Comparison of ENCODE assay signal across 9 cellular contexts in the genomic region with DNA sequence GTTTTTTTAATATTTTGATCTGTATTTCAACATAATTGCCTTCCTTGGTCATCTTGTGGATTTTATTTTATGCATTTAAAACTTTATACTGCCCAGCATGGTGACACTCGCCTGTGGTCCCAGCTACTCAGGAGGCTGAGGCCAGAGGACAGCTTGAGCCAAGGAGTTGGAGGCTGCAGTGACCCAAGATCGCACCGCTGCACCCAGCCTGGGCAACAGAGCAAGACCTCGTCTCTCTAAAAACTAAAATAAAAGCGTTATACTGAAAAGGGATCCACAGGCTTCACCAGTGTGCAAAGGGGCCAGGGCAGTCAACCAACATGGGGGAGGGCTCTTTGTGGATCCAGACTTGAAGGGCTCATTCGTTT. TPM values are rescaled to one million over a fixed set of nuclear protein-coding genes. Genes with fewer than 3 reads are reported as not detected.
A peak's percentile ranks its signal among the peaks of the same experiment; 100 is the strongest.
DNase-seq lines count a peak whose midpoint lies in the region; ATAC-seq and TF ChIP-seq lines count a peak whose summit lies in the region.
"Had no signal": no experiment of that assay in that cellular context is flagged by ENCODE, and none has a peak within 500 bp of the region (broad histone marks: within the 10 kb centered on the region; RNA-seq: fewer than 3 reads in every experiment).

No MANE protein-coding gene starts in this region.

- H3K9me3 ChIP-seq in cardiac muscle cell (ENCODE audit: low read depth) (no peaks in the 10 kb centered on the region), duodenal mucosa (ENCODE audit: control insufficient read depth in 1 of 2, low read length in 2 of 2) (no peaks in the 10 kb centered on the region), muscle layer of duodenum (ENCODE audit: control insufficient read depth in 1 of 2, low read length in 2 of 2) (no peaks in the 10 kb centered on the region), upper lobe of right lung (no peaks in the 10 kb centered on the region)

- no peak for ATAC-seq in left cardiac atrium
- no peak for ATAC-seq in upper lobe of right lung

- peak overlapping the region; percentile 68 for H3K4me3 ChIP-seq in cardiac muscle cell
- peak overlapping the region; percentile 68 for H3K4me3 ChIP-seq in duodenal mucosa (ENCODE audit: low read depth in 1 of 2, low read length in 2 of 2)
- peak overlapping the region; percentile 64 to 87 for H3K4me3 ChIP-seq in muscle layer of duodenum (ENCODE audit: low read depth in 1 of 2, low read length in 2 of 2)
- H3K4me3 ChIP-seq in upper lobe of right lung = peak overlapping the region; percentile 74

- TF ChIP-seq CTCF in cardiac muscle cell (IDR thresholded peaks at IDR 0.05; ENCODE audit: low read depth, low read length) (no peak), upper lobe of right lung (IDR thresholded peaks at IDR 0.05) (no peak)

- DNase-seq in cardiac muscle cell (ENCODE audit: low read depth in 1 of 2, low spot score in 1 of 2) (no peak), left cardiac atrium (no peak), upper lobe of right lung (no peak), AML-193 (lab: John Stamatoyannopoulos, UW) (no peak), NCI-H82 treated with DMSO at 0.1 percent for 48 hours (lab: John Stamatoyannopoulos, UW; ENCODE audit: unreplicated experiment) (no peak), SHP77 (lab: John Stamatoyannopoulos, UW) (no peak)
- DNase-seq: occipital lobe had no signal

- no peaks in the 10 kb centered on the region for H3K36me3 ChIP-seq in cardiac muscle cell
- no peaks in the 10 kb centered on the region for H3K36me3 ChIP-seq in duodenal mucosa (ENCODE audit: control insufficient read depth in 1 of 2, insufficient read depth in 2 of 2, low read length in 2 of 2)
- H3K36me3 ChIP-seq in muscle layer of duodenum (ENCODE audit: control insufficient read depth in 1 of 2, insufficient read depth in 2 of 2, low read length in 2 of 2) = no peaks in the 10 kb centered on the region
- no peaks in the 10 kb centered on the region for H3K36me3 ChIP-seq in upper lobe of right lung

- H3K4me1 ChIP-seq in cardiac muscle cell (ENCODE audit: low read depth) (peaks cover 27% of the 10 kb centered on the region), duodenal mucosa (ENCODE audit: control insufficient read depth in 1 of 2, insufficient read depth in 2 of 2, low read length in 2 of 2) (peaks cover 9 to 22% of the 10 kb centered on the region in 2 donors), muscle layer of duodenum (ENCODE audit: control insufficient read depth in 1 of 2, insufficient read depth in 2 of 2, low read length in 2 of 2) (peaks cover 5 to 44% of the 10 kb centered on the region in 2 donors), upper lobe of right lung (peaks cover 6% of the 10 kb centered on the region)

- intact Hi-C loops in left cardiac atrium (cut with DNase I) (no loop called here), upper lobe of right lung (cut with DNase I) (no loop called here)

- H3K27ac ChIP-seq in cardiac muscle cell (no peak overlapping the region), duodenal mucosa (ENCODE audit: low read depth, low read length) (peak overlapping the region; percentile 88), muscle layer of duodenum (ENCODE audit: low read length) (peak overlapping the region; percentile 83), upper lobe of right lung (peak overlapping the region; percentile 85)

- H3K27me3 ChIP-seq in cardiac muscle cell (no peaks in the 10 kb centered on the region), duodenal mucosa (ENCODE audit: control insufficient read depth in 1 of 2, insufficient read depth in 2 of 2, low read length in 2 of 2) (peaks cover 23 to 36% of the 10 kb centered on the region in 2 donors), muscle layer of duodenum (ENCODE audit: low read depth, low read length) (no peaks in the 10 kb centered on the region), upper lobe of right lung (no peaks in the 10 kb centered on the region)

- peak overlapping the region in 1 of 2 donors; percentile 18 for H3K9ac ChIP-seq in duodenal mucosa (ENCODE audit: low read depth in 1 of 2, low read length in 2 of 2)

RNA-seq across cellular contexts. Expression of a gene that starts 1.4 kb away (rescaled TPM):
- 30.5 and 54.3 TPM in 2 replicates for total RNA-seq in cardiac muscle cell
- polyA plus RNA-seq in cardiac muscle cell = 32.1 and 52.1 TPM in 2 replicates
- 10 to 100 TPM; 70.6 to 86.8 TPM for total RNA-seq in left cardiac atrium
- 60.5 TPM for total RNA-seq in upper lobe of right lung
